Comparison of ENCODE assay signal across 11 cellular contexts in genomic region chr6:166936079-166936787, GRCh38. TPM values are rescaled to one million over a fixed set of nuclear protein-coding genes. Genes with fewer than 3 reads are reported as not detected.
A peak's percentile ranks its signal among the peaks of the same experiment; 100 is the strongest.
DNase-seq lines count a peak whose midpoint lies in the region; ATAC-seq and TF ChIP-seq lines count a peak whose summit lies in the region.
"Had no signal": no experiment of that assay in that cellular context is flagged by ENCODE, and none has a peak within 500 bp of the region (broad histone marks: within the 10 kb centered on the region; RNA-seq: fewer than 3 reads in every experiment).

No MANE protein-coding gene starts in this region.

- no peak overlapping the region for H3K14ac ChIP-seq in mesenchymal stem cell (ENCODE audit: low read length in 2 of 2)

- peaks cover 21% of the 10 kb centered on the region for H3K4me1 Mint-ChIP-seq in CD8-positive, alpha-beta T cell (ENCODE audit: low read depth)
- H3K4me1 Mint-ChIP-seq in T-cell: peaks cover 14 to 64% (median 62%) of the 10 kb centered on the region in 3 donors
- H3K4me1 Mint-ChIP-seq in progenitor cell of endocrine pancreas (ENCODE audit: low read depth): no peaks in the 10 kb centered on the region

- H3K9ac ChIP-seq in mesenchymal stem cell (ENCODE audit: low read length): no peak overlapping the region

- H3K36me3 ChIP-seq in CD8-positive, alpha-beta T cell (ENCODE audit: insufficient read depth, low read length): peaks cover 48% of the 10 kb centered on the region
- H3K36me3 ChIP-seq in mesenchymal stem cell (ENCODE audit: control insufficient read depth in 1 of 2, insufficient read depth in 2 of 2, low read depth in 1 of 2, low read length in 2 of 2): peaks cover 16 to 29% of the 10 kb centered on the region in 2 experiments

- H2AK5ac ChIP-seq in mesenchymal stem cell (ENCODE audit: low read length, severe bottlenecking): no peak overlapping the region

- no peak overlapping the region for H3K18ac ChIP-seq in mesenchymal stem cell (ENCODE audit: low read depth in 1 of 2, low read length in 2 of 2)

- H3K4me1 ChIP-seq in CD8-positive, alpha-beta T cell (ENCODE audit: insufficient read depth, low read length): peaks cover 17% of the 10 kb centered on the region
- H3K4me1 ChIP-seq in mesenchymal stem cell (ENCODE audit: control insufficient read depth, insufficient read depth, low read depth, low read length): peaks cover 7% of the 10 kb centered on the region

- no peak overlapping the region for H3K27ac ChIP-seq in CD8-positive, alpha-beta T cell (ENCODE audit: low read depth, low read length)
- H3K27ac ChIP-seq in mesenchymal stem cell (ENCODE audit: low read length, poor library complexity, severe bottlenecking): no peak overlapping the region
- H3K27ac ChIP-seq: SK-N-MC had no signal

- WGBS in mesenchymal stem cell: 85% methylated on average over 8 of the region's 8 CpGs

- H3K9me3 ChIP-seq in CD8-positive, alpha-beta T cell (ENCODE audit: low read length): no peaks in the 10 kb centered on the region
- no peaks in the 10 kb centered on the region for H3K9me3 ChIP-seq in mesenchymal stem cell (ENCODE audit: control insufficient read depth, low read length)

- peak; percentile 37 for DNase-seq in activated CD4-positive, alpha-beta T cell treated with anti-CD3 and anti-CD28 coated beads for 48 hours
- no peak for DNase-seq in activated CD4-positive, alpha-beta T cell treated with anti-CD3 and anti-CD28 coated beads, Interleukin-2, amount 50 U/mL, for 4 hours
- no peak for DNase-seq in CD8-positive, alpha-beta T cell
- peak in 4 of 34 experiments; percentile 26 to 52 (median 30) for DNase-seq in T-cell
- no peak for DNase-seq in mesenchymal stem cell
- no peak for DNase-seq in progenitor cell of endocrine pancreas (ENCODE audit: low spot score, unreplicated experiment)
- DNase-seq in D341Med (ENCODE audit: low spot score): no peak
- DNase-seq: mesendoderm; NK-92 treated with Interleukin-12 subunit alpha and Interleukin-12 subunit beta, amount 100 ng/mL, for 24 hours had no signal

- H2BK120ac ChIP-seq in mesenchymal stem cell (ENCODE audit: low read depth, low read length): no peak overlapping the region

- intact Hi-C loops in CD8-positive, alpha-beta T cell (cut with DNase I, micrococcal nuclease): loop anchor here in 1 of 2 experiments (5.0 kb wide), 1 partner anchor 51 kb away; no protein-coding TSS in a partner anchor

- no peaks in the 10 kb centered on the region for H3K27me3 ChIP-seq in CD8-positive, alpha-beta T cell (ENCODE audit: insufficient read depth, low read length)
- H3K27me3 ChIP-seq in mesenchymal stem cell (ENCODE audit: control insufficient read depth in 1 of 2, insufficient read depth in 1 of 2, low read length in 2 of 2): no peaks in the 10 kb centered on the region

- peak overlapping the region; percentile 27 for H3K27ac Mint-ChIP-seq in CD8-positive, alpha-beta T cell
- H3K27ac Mint-ChIP-seq in T-cell (peak overlapping the region; percentile 78 to 82), progenitor cell of endocrine pancreas (no peak overlapping the region)

- H4K8ac ChIP-seq in mesenchymal stem cell (ENCODE audit: low read length): peak overlapping the region; percentile 51

- no peak overlapping the region for H3K4me3 ChIP-seq in CD8-positive, alpha-beta T cell (ENCODE audit: low read depth, low read length)
- H3K4me3 ChIP-seq in mesenchymal stem cell (ENCODE audit: insufficient read depth in 1 of 2, low read depth in 1 of 2, low read length in 2 of 2): no peak overlapping the region
- H3K4me3 ChIP-seq: SK-N-MC had no signal

- no peak overlapping the region for H4K91ac ChIP-seq in mesenchymal stem cell (ENCODE audit: low read length)

- CTCF ChIA-PET in CD8-positive, alpha-beta T cell (lab: Charles Lee): interaction anchor here (1.2 to 5.3 kb wide), 3 partner anchors 17 to 162 kb away, joined by 3 to 27 read pairs (median 15); no protein-coding TSS in a partner anchor
- CTCF ChIA-PET in T-cell (lab: Charles Lee): interaction anchor here (0.8 to 2.2 kb wide), 3 partner anchors 18 to 53 kb away, joined by 3 to 10 read pairs (median 4); no protein-coding TSS in a partner anchor

- no peak overlapping the region for H2BK5ac ChIP-seq in mesenchymal stem cell (ENCODE audit: low read depth, low read length, poor library complexity, severe bottlenecking)

- H3K4me2 ChIP-seq in mesenchymal stem cell (ENCODE audit: low read length, poor library complexity, severe bottlenecking): no peak overlapping the region

- TF ChIP-seq CTCF in CD8-positive, alpha-beta T cell (IDR thresholded peaks at IDR 0.05): no peak
- TF ChIP-seq CTCF in progenitor cell of endocrine pancreas (IDR thresholded peaks at IDR 0.05; ENCODE audit: unreplicated experiment): no peak

- H3K36me3 Mint-ChIP-seq in CD8-positive, alpha-beta T cell: peaks cover 85% of the 10 kb centered on the region
- H3K36me3 Mint-ChIP-seq in T-cell: peaks cover 63% of the 10 kb centered on the region
- H3K36me3 Mint-ChIP-seq in progenitor cell of endocrine pancreas (ENCODE audit: insufficient read depth): peaks cover 4% of the 10 kb centered on the region

- H3K4ac ChIP-seq in mesenchymal stem cell (ENCODE audit: low read depth in 1 of 2, low read length in 2 of 2): no peak overlapping the region

- no peaks in the 10 kb centered on the region for H3K9me3 Mint-ChIP-seq in CD8-positive, alpha-beta T cell
- no peaks in the 10 kb centered on the region for H3K9me3 Mint-ChIP-seq in T-cell
- H3K9me3 Mint-ChIP-seq in progenitor cell of endocrine pancreas (ENCODE audit: low read depth): no peaks in the 10 kb centered on the region

- H3K27me3 Mint-ChIP-seq in CD8-positive, alpha-beta T cell (ENCODE audit: low read depth): no peaks in the 10 kb centered on the region
- H3K27me3 Mint-ChIP-seq in T-cell (no peaks in the 10 kb centered on the region), progenitor cell of endocrine pancreas (no peaks in the 10 kb centered on the region)

- POLR2A ChIA-PET in CD8-positive, alpha-beta T cell (lab: Charles Lee): interaction anchor here (0.7 kb wide), 1 partner anchor 52 kb away, joined by 3 read pairs; no protein-coding TSS in a partner anchor
- POLR2A ChIA-PET in T-cell (lab: Charles Lee): interaction anchor here in 1 of 2 donors (0.7 to 1.5 kb wide), 3 partner anchors 17 to 67 kb away, joined by 3 to 4 read pairs (median 3); no protein-coding TSS in a partner anchor

- no peak overlapping the region for H2AFZ ChIP-seq in mesenchymal stem cell (ENCODE audit: low read depth, low read length)

- ATAC-seq in CD8-positive, alpha-beta T cell: peak; percentile 61
- peak; percentile 38 to 81 (median 72) for ATAC-seq in T-cell (replicated peaks in 1 of 4)
- ATAC-seq in HG03378 (IDR thresholded peaks at IDR 0.05; ENCODE audit: unreplicated experiment): no peak

- no peak overlapping the region for H3K4me3 Mint-ChIP-seq in CD8-positive, alpha-beta T cell
- H3K4me3 Mint-ChIP-seq in T-cell: no peak overlapping the region
- no peak overlapping the region for H3K4me3 Mint-ChIP-seq in progenitor cell of endocrine pancreas (ENCODE audit: low read depth)

- no peak overlapping the region for H2BK15ac ChIP-seq in mesenchymal stem cell (ENCODE audit: low read depth, poor library complexity, severe bottlenecking)

- no peak overlapping the region for H2BK12ac ChIP-seq in mesenchymal stem cell (ENCODE audit: low read length in 2 of 2)

- H3K23ac ChIP-seq in mesenchymal stem cell (ENCODE audit: low read length in 2 of 2): no peak overlapping the region

- no peaks in the 10 kb centered on the region for H3K79me1 ChIP-seq in mesenchymal stem cell (replicated peaks; ENCODE audit: low read length, poor library complexity, severe bottlenecking)

RNA-seq across cellular contexts. Expression of gene RNASET2, which starts 20.1 kb away (rescaled TPM):
- 10 to 100 TPM; 93.1 to 98.9 TPM for total RNA-seq in CD8-positive, alpha-beta T cell
- total RNA-seq in T-cell: 100 to 1,000 TPM; 121 to 275 (median 252) TPM
- polyA plus RNA-seq in mesenchymal stem cell (2013, experiment 1 of 2): 27.7 TPM
- 28.0 TPM for polyA plus RNA-seq in mesenchymal stem cell (2013, experiment 2 of 2)
- 27.9 and 29.8 TPM in 2 replicates for total RNA-seq in progenitor cell of endocrine pancreas
